In genomic region chr4:1072830-1073446, GRCh38 we compare ENCODE assay signal across 8 cellular contexts. TPM values are rescaled to one million over a fixed set of nuclear protein-coding genes. Genes with fewer than 3 reads are reported as not detected.
DNase-seq lines count a peak whose midpoint lies in the region; ATAC-seq, FAIRE-seq and TF ChIP-seq lines count a peak whose summit lies in the region.

No MANE protein-coding gene starts in this region.

- no peak overlapping the region for H3K27ac Mint-ChIP-seq in activated CD8-positive, alpha-beta memory T cell treated with anti-CD3 and anti-CD28 coated beads, Interleukin-2, amount 10 ng/mL, durations not matched to agents 7 days and 5 days

- no peaks in the 10 kb centered on the region for H3K9me3 ChIP-seq in endothelial cell of umbilical vein (replicated peaks; ENCODE audit: control insufficient read depth, insufficient read depth, low read length)

- no peaks in the 10 kb centered on the region for H3K36me3 ChIP-seq in endothelial cell of umbilical vein (ENCODE audit: control insufficient read depth in 2 of 2, extremely low read depth in 1 of 2, insufficient read depth in 2 of 2, low read length in 2 of 2)

- no peaks in the 10 kb centered on the region for H3K36me3 Mint-ChIP-seq in activated CD8-positive, alpha-beta memory T cell treated with anti-CD3 and anti-CD28 coated beads, Interleukin-2, amount 10 ng/mL, durations not matched to agents 7 days and 5 days

- no peak overlapping the region for H2AFZ ChIP-seq in endothelial cell of umbilical vein (ENCODE audit: low read depth, low read length)

- FAIRE-seq in endothelial cell of umbilical vein (lab: Jason Lieb, UNC) = peak; percentile 97

- H3K9me1 ChIP-seq in endothelial cell of umbilical vein (replicated peaks; ENCODE audit: control insufficient read depth, extremely low read depth, insufficient read depth, low read length) = no peaks in the 10 kb centered on the region

- no peaks in the 10 kb centered on the region for H3K9me3 Mint-ChIP-seq in activated CD8-positive, alpha-beta memory T cell treated with anti-CD3 and anti-CD28 coated beads, Interleukin-2, amount 10 ng/mL, durations not matched to agents 7 days and 5 days (ENCODE audit: low read depth)

- BruUV-seq in endothelial cell of umbilical vein (replicated peaks; lab: Mats Ljungman, UMichigan) = no TSS peak

- intact Hi-C loops in endothelial cell of umbilical vein (cut with micrococcal nuclease) = no loop called here

- peaks cover 29% of the 10 kb centered on the region for H3K27me3 Mint-ChIP-seq in activated CD8-positive, alpha-beta memory T cell treated with anti-CD3 and anti-CD28 coated beads, Interleukin-2, amount 10 ng/mL, durations not matched to agents 7 days and 5 days

- dilution Hi-C loops in endothelial cell of umbilical vein (cut with MboI; ENCODE audit: extremely low pct_ligation_motif_present, low sequenced_read_pairs) = no loop called here

- H3K9ac ChIP-seq in endothelial cell of umbilical vein (replicated peaks; ENCODE audit: extremely low read depth, insufficient read depth, low read length) = no peak overlapping the region

- peaks cover 5% of the 10 kb centered on the region for H3K4me1 Mint-ChIP-seq in activated CD8-positive, alpha-beta memory T cell treated with anti-CD3 and anti-CD28 coated beads, Interleukin-2, amount 10 ng/mL, durations not matched to agents 7 days and 5 days

- peaks cover 2% of the 10 kb centered on the region for H3K4me1 ChIP-seq in endothelial cell of umbilical vein (ENCODE audit: control insufficient read depth, extremely low read depth, insufficient read depth, low read length)

- H3K4me2 ChIP-seq in endothelial cell of umbilical vein (ENCODE audit: insufficient read depth, low read length) = no peak overlapping the region

- CTCF ChIA-PET in activated CD8-positive, alpha-beta memory T cell treated with anti-CD3 and anti-CD28 coated beads, Interleukin-2, amount 10 ng/mL, durations not matched to agents 7 days and 5 days (lab: Charles Lee) = interaction anchor here (0.7 to 1.5 kb wide), 3 partner anchors 24 to 57 kb away, joined by 3 to 6 read pairs (median 3); no protein-coding TSS in a partner anchor
- CTCF ChIA-PET in endothelial cell of umbilical vein (lab: Charles Lee) = interaction anchor here (1.2 kb wide), 1 partner anchor 10 kb away, joined by 4 read pairs; no protein-coding TSS in a partner anchor

- POLR2A ChIA-PET in endothelial cell of umbilical vein (lab: Charles Lee) = no interaction called here

- ATAC-seq in GM18867 (IDR thresholded peaks at IDR 0.05; ENCODE audit: unreplicated experiment) = peak; percentile 41
- peak; percentile 90 for ATAC-seq in activated CD8-positive, alpha-beta memory T cell treated with anti-CD3 and anti-CD28 coated beads, Interleukin-2, amount 10 ng/mL, durations not matched to agents 7 days and 5 days
- ATAC-seq in HG02870 (IDR thresholded peaks at IDR 0.05; ENCODE audit: unreplicated experiment) = no peak

- no peak overlapping the region for H3K4me3 Mint-ChIP-seq in activated CD8-positive, alpha-beta memory T cell treated with anti-CD3 and anti-CD28 coated beads, Interleukin-2, amount 10 ng/mL, durations not matched to agents 7 days and 5 days

- TF ChIP-seq CTCF in endothelial cell of umbilical vein (IDR thresholded peaks at IDR 0.05; ENCODE audit: extremely low read depth in 1 of 2, insufficient read depth in 1 of 2, low read depth in 1 of 2, low read length in 2 of 2) = peak; percentile 73 to 86

- DNase-seq in A172 (ENCODE audit: low spot score) (peak; percentile 65), NCI-H748 (lab: John Stamatoyannopoulos, UW; ENCODE audit: unreplicated experiment) (peak; percentile 13), endothelial cell of umbilical vein (ENCODE audit: low read depth, low spot score) (peak; percentile 79), myocyte (ENCODE audit: low read depth) (peak; percentile 60), stromal cell of bone marrow (ENCODE audit: low read depth) (peak; percentile 43)
- peak; percentile 74 for DNase-seq in activated CD8-positive, alpha-beta memory T cell treated with anti-CD3 and anti-CD28 coated beads, Interleukin-2, amount 10 ng/mL, durations not matched to agents 7 days and 5 days

- H4K20me1 ChIP-seq in endothelial cell of umbilical vein (replicated peaks; ENCODE audit: control insufficient read depth, extremely low read depth, insufficient read depth, low read length) = no peaks in the 10 kb centered on the region

- H3K4me3 ChIP-seq in endothelial cell of umbilical vein (replicated peaks in 1 of 3; ENCODE audit: insufficient read depth in 1 of 3, low read depth in 1 of 3, low read length in 3 of 3) = no peak overlapping the region

- no peak for TF ChIP-seq POLR2A in endothelial cell of umbilical vein (IDR thresholded peaks at IDR 0.05; ENCODE audit: low read depth, low read length)

- H3K27me3 ChIP-seq in endothelial cell of umbilical vein (ENCODE audit: control insufficient read depth in 2 of 2, insufficient read depth in 2 of 2, low read length in 2 of 2) = peaks cover 2 to 6% of the 10 kb centered on the region in 2 experiments

- no peaks in the 10 kb centered on the region for H3K79me2 ChIP-seq in endothelial cell of umbilical vein (ENCODE audit: control insufficient read depth, insufficient read depth, low read length)

- H3K27ac ChIP-seq in endothelial cell of umbilical vein (ENCODE audit: insufficient read depth, low read depth, low read length) = no peak overlapping the region

TF ChIP-seq in endothelial cell of umbilical vein, 7 proteins besides CTCF, POLR2A, EP300 and RAD21:
- TF ChIP-seq GATA2 (IDR thresholded peaks at IDR 0.05; ENCODE audit: insufficient read depth, insufficient read length, low read depth, low read length) (no peak), FOS (IDR thresholded peaks at IDR 0.05; ENCODE audit: borderline replicate concordance, insufficient read depth, low read length) (no peak), JUN (IDR thresholded peaks at IDR 0.05; ENCODE audit: borderline replicate concordance, insufficient read depth, insufficient read length, low read depth) (no peak), POLR2AphosphoS5 (IDR thresholded peaks at IDR 0.05; ENCODE audit: insufficient read depth, low read depth, low read length) (no peak), EZH2 (IDR thresholded peaks at IDR 0.05; ENCODE audit: borderline replicate concordance, low read depth, low read length, severe bottlenecking) (no peak), MYC (IDR thresholded peaks at IDR 0.05; ENCODE audit: low read depth, low read length) (no peak)
- TF ChIP-seq, protein P1, sequence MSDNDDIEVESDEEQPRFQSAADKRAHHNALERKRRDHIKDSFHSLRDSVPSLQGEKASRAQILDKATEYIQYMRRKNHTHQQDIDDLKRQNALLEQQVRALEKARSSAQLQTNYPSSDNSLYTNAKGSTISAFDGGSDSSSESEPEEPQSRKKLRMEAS (IDR thresholded peaks at IDR 0.05; ENCODE audit: insufficient read depth, insufficient read length) = no peak

RNA-seq across cellular contexts. Expression of gene RNF212, which starts 40.4 kb away (rescaled TPM):
- not detected in 2 replicates for total RNA-seq in A172 (2014; rRNA removed; shearing (Covaris generic))
- total RNA-seq in activated CD8-positive, alpha-beta memory T cell treated with anti-CD3 and anti-CD28 coated beads, Interleukin-2, amount 10 ng/mL, durations not matched to agents 7 days and 5 days = 1 to 10 TPM; 1.2 to 3.2 TPM
- total RNA-seq in endothelial cell of umbilical vein (1.8 and 2.3 TPM in 2 replicates), myocyte (not detected in 2 replicates)
- polyA plus RNA-seq in endothelial cell of umbilical vein = 2.6 and 2.8 TPM in 2 replicates
- polyA plus RNA-seq in endothelial cell of umbilical vein (2011; cell fraction: cytosol; rRNA removed) = 1.7 and 1.8 TPM in 2 replicates
- polyA plus RNA-seq in endothelial cell of umbilical vein (2011; cell fraction: nucleus; rRNA removed) = 10.4 and 10.5 TPM in 2 replicates
- polyA plus RNA-seq in endothelial cell of umbilical vein (2012) = 1.4 and 2.1 TPM in 2 replicates
- 2.1 and 2.2 TPM in 2 replicates for polyA minus RNA-seq in endothelial cell of umbilical vein
- 14.8 TPM for polyA minus RNA-seq in endothelial cell of umbilical vein (2011; cell fraction: cytosol; rRNA and poly(A)+ RNA removed)
- polyA minus RNA-seq in endothelial cell of umbilical vein (2011; cell fraction: nucleus; rRNA and poly(A)+ RNA removed) = 1.4 and 1.8 TPM in 2 replicates
- polyA plus RNA-seq in myocyte (2012) = not detected

Comparison
In these comparisons a context has a peak if more than half of its experiments do, and no peak if none do; other contexts are left out.
1. DNase-seq: peak in every context shown above with its lines; median percentile 79 in endothelial cell of umbilical vein; 74 in activated CD8-positive, alpha-beta memory T cell treated with anti-CD3 and anti-CD28 coated beads, Interleukin-2, amount 10 ng/mL, durations not matched to agents 7 days and 5 days; 65 in A172; 60 in myocyte; 43 in stromal cell of bone marrow; 13 in NCI-H748.